8 cellular contexts compared by ENCODE assay signal in genomic region chr5:180820788-180821321, GRCh38. TPM values are rescaled to one million over a fixed set of nuclear protein-coding genes. Genes with fewer than 3 reads are reported as not detected.
DNase-seq lines count a peak whose midpoint lies in the region; ATAC-seq and TF ChIP-seq lines count a peak whose summit lies in the region.

No MANE protein-coding gene starts in this region.

- peak overlapping the region; percentile 66 for H3K27ac ChIP-seq in layer of hippocampus (ENCODE audit: low read depth, low read length)

- peak; percentile 87 for ATAC-seq in GM21526 (IDR thresholded peaks at IDR 0.05; ENCODE audit: low FRiP score, unreplicated experiment)
- no peak for ATAC-seq in effector memory CD8-positive, alpha-beta T cell (replicated peaks)

- no peak overlapping the region for H3K27ac Mint-ChIP-seq in effector memory CD8-positive, alpha-beta T cell
- no peak overlapping the region for H3K27ac Mint-ChIP-seq in activated CD4-positive, alpha-beta memory T cell treated with anti-CD3 and anti-CD28 coated beads, Interleukin-2, amount 10 ng/mL, durations not matched to agents 7 days and 5 days

- no peak for TF ChIP-seq CTCF in GM10248 (IDR thresholded peaks at IDR 0.05; ENCODE audit: control extremely low read depth, extremely low read depth, low read depth, missing control alignments)

- no peaks in the 10 kb centered on the region for H3K36me3 Mint-ChIP-seq in effector memory CD8-positive, alpha-beta T cell (ENCODE audit: insufficient read depth)
- H3K36me3 Mint-ChIP-seq in activated CD4-positive, alpha-beta memory T cell treated with anti-CD3 and anti-CD28 coated beads, Interleukin-2, amount 10 ng/mL, durations not matched to agents 7 days and 5 days (ENCODE audit: low read depth) = no peaks in the 10 kb centered on the region

- H3K27me3 ChIP-seq in layer of hippocampus (ENCODE audit: control insufficient read depth, insufficient read depth, low read length) = no peaks in the 10 kb centered on the region

- DNase-seq in GM10248 (ENCODE audit: extremely low spot score) (peak; percentile 56), MV-4-11 (lab: John Stamatoyannopoulos, UW) (peak; percentile 95), NCI-H1930 (lab: John Stamatoyannopoulos, UW) (no peak), iPS-NIHi11 (ENCODE audit: low spot score) (no peak)
- DNase-seq in effector memory CD8-positive, alpha-beta T cell = no peak
- DNase-seq in activated CD4-positive, alpha-beta memory T cell treated with anti-CD3 and anti-CD28 coated beads, Interleukin-2, amount 10 ng/mL, durations not matched to agents 7 days and 5 days = no peak

- H3K27me3 Mint-ChIP-seq in effector memory CD8-positive, alpha-beta T cell = peaks cover 9 to 11% of the 10 kb centered on the region in 2 donors
- peaks cover 9% of the 10 kb centered on the region for H3K27me3 Mint-ChIP-seq in activated CD4-positive, alpha-beta memory T cell treated with anti-CD3 and anti-CD28 coated beads, Interleukin-2, amount 10 ng/mL, durations not matched to agents 7 days and 5 days

- POLR2A ChIA-PET in GM10248 (lab: Yijun Ruan, JAX) = no interaction called here
- POLR2A ChIA-PET in activated CD4-positive, alpha-beta memory T cell treated with anti-CD3 and anti-CD28 coated beads, Interleukin-2, amount 10 ng/mL, durations not matched to agents 7 days and 5 days (lab: Charles Lee) = interaction anchor here (1.3 to 1.8 kb wide), 2 partner anchors 10 kb away, joined by 6 to 7 read pairs; no protein-coding TSS in a partner anchor

- peaks cover 0 to 6% of the 10 kb centered on the region in 2 donors for H3K4me1 Mint-ChIP-seq in effector memory CD8-positive, alpha-beta T cell (ENCODE audit: low read depth in 2 of 2)
- H3K4me1 Mint-ChIP-seq in activated CD4-positive, alpha-beta memory T cell treated with anti-CD3 and anti-CD28 coated beads, Interleukin-2, amount 10 ng/mL, durations not matched to agents 7 days and 5 days = peaks cover 21% of the 10 kb centered on the region

- H3K9me3 Mint-ChIP-seq in effector memory CD8-positive, alpha-beta T cell = no peaks in the 10 kb centered on the region
- H3K9me3 Mint-ChIP-seq in activated CD4-positive, alpha-beta memory T cell treated with anti-CD3 and anti-CD28 coated beads, Interleukin-2, amount 10 ng/mL, durations not matched to agents 7 days and 5 days = no peaks in the 10 kb centered on the region

- H3K4me3 Mint-ChIP-seq in effector memory CD8-positive, alpha-beta T cell = no peak overlapping the region
- H3K4me3 Mint-ChIP-seq in activated CD4-positive, alpha-beta memory T cell treated with anti-CD3 and anti-CD28 coated beads, Interleukin-2, amount 10 ng/mL, durations not matched to agents 7 days and 5 days = no peak overlapping the region

- CTCF ChIA-PET in GM10248 (lab: Yijun Ruan, JAX) = interaction anchor here (1.0 to 1.4 kb wide), 4 partner anchors 11 to 18 kb away, joined by 3 to 6 read pairs (median 3); no protein-coding TSS in a partner anchor
- CTCF ChIA-PET in activated CD4-positive, alpha-beta memory T cell treated with anti-CD3 and anti-CD28 coated beads, Interleukin-2, amount 10 ng/mL, durations not matched to agents 7 days and 5 days (lab: Charles Lee) = interaction anchor here (0.8 to 1.7 kb wide), 2 partner anchors 9 to 10 kb away, joined by 3 to 11 read pairs; no protein-coding TSS in a partner anchor

RNA-seq across cellular contexts. Expression of gene MGAT1, which starts 18.2 kb away (rescaled TPM):
- total RNA-seq in activated CD4-positive, alpha-beta memory T cell treated with anti-CD3 and anti-CD28 coated beads, Interleukin-2, amount 10 ng/mL, durations not matched to agents 7 days and 5 days = 100 to 1,000 TPM; 184 to 185 TPM

RNA-seq across cellular contexts. Expression of gene ZFP62, which starts 40.2 kb away (rescaled TPM):
- 10 to 100 TPM; 19.4 to 20.0 TPM for total RNA-seq in activated CD4-positive, alpha-beta memory T cell treated with anti-CD3 and anti-CD28 coated beads, Interleukin-2, amount 10 ng/mL, durations not matched to agents 7 days and 5 days

Comparison
In these comparisons a context has a peak if more than half of its experiments do, and no peak if none do; other contexts are left out.
1. DNase-seq: peak in GM10248 (single experiment) and MV-4-11 (single experiment); none in NCI-H1930 (0 of 2), iPS-NIHi11 (single experiment), effector memory CD8-positive, alpha-beta T cell (0 of 3) and activated CD4-positive, alpha-beta memory T cell treated with anti-CD3 and anti-CD28 coated beads, Interleukin-2, amount 10 ng/mL, durations not matched to agents 7 days and 5 days (single experiment).